1 cellular context compared by ENCODE assay signal in genomic region chr1:85278853-85279314, GRCh38.
A peak's percentile ranks its signal among the peaks of the same experiment; 100 is the strongest.
TF ChIP-seq lines count a peak whose summit lies in the region.

No MANE protein-coding gene starts in this region.

TF ChIP-seq in GM12878, 131 proteins besides CTCF, POLR2A, EP300 and RAD21 (continued from another document and continues in another):
- no peak for TF ChIP-seq BRCA1 (IDR thresholded peaks at IDR 0.05; ENCODE audit: low read depth, low read length)
- no peak for TF ChIP-seq RAD51 (IDR thresholded peaks at IDR 0.05)
- TF ChIP-seq HSF1 (IDR thresholded peaks at IDR 0.05; ENCODE audit: low read depth, low read length): peak; percentile 94
- TF ChIP-seq BMI1 (IDR thresholded peaks at IDR 0.05; ENCODE audit: borderline replicate concordance): no peak
- TF ChIP-seq ZBED1 (IDR thresholded peaks at IDR 0.05; ENCODE audit: borderline replicate concordance): no peak
- TF ChIP-seq, protein P1, sequence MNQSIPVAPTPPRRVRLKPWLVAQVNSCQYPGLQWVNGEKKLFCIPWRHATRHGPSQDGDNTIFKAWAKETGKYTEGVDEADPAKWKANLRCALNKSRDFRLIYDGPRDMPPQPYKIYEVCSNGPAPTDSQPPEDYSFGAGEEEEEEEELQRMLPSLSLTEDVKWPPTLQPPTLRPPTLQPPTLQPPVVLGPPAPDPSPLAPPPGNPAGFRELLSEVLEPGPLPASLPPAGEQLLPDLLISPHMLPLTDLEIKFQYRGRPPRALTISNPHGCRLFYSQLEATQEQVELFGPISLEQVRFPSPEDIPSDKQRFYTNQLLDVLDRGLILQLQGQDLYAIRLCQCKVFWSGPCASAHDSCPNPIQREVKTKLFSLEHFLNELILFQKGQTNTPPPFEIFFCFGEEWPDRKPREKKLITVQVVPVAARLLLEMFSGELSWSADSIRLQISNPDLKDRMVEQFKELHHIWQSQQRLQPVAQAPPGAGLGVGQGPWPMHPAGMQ (IDR thresholded peaks at IDR 0.05; ENCODE audit: borderline replicate concordance): no peak
- peak; percentile 74 to 79 for TF ChIP-seq IKZF2 (IDR thresholded peaks at IDR 0.05)
- no peak for TF ChIP-seq CEBPB (IDR thresholded peaks at IDR 0.05; ENCODE audit: borderline replicate concordance in 1 of 2, low read depth in 2 of 2, low read length in 2 of 2)
- TF ChIP-seq NFIC (IDR thresholded peaks at IDR 0.05; ENCODE audit: low read depth, low read length): no peak
- TF ChIP-seq, protein P2, sequence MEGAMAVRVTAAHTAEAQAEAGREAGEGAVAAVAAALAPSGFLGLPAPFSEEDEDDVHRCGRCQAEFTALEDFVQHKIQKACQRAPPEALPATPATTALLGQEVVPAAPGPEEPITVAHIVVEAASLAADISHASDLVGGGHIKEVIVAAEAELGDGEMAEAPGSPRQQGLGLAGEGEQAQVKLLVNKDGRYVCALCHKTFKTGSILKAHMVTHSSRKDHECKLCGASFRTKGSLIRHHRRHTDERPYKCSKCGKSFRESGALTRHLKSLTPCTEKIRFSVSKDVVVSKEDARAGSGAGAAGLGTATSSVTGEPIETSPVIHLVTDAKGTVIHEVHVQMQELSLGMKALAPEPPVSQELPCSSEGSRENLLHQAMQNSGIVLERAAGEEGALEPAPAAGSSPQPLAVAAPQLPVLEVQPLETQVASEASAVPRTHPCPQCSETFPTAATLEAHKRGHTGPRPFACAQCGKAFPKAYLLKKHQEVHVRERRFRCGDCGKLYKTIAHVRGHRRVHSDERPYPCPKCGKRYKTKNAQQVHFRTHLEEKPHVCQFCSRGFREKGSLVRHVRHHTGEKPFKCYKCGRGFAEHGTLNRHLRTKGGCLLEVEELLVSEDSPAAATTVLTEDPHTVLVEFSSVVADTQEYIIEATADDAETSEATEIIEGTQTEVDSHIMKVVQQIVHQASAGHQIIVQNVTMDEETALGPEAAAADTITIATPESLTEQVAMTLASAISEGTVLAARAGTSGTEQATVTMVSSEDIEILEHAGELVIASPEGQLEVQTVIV (IDR thresholded peaks at IDR 0.05; ENCODE audit: borderline replicate concordance, partially characterized antibody): no peak
- TF ChIP-seq NBN (IDR thresholded peaks at IDR 0.05): 0 out of 2 replicates have a peak, but pooled peaks have one; percentile 52
- no peak for TF ChIP-seq STAT3 (IDR thresholded peaks at IDR 0.05; ENCODE audit: low read depth, low read length)
- TF ChIP-seq PAX8 (IDR thresholded peaks at IDR 0.05): no peak
- TF ChIP-seq NR2C1 (IDR thresholded peaks at IDR 0.05): no peak
- TF ChIP-seq MXI1 (IDR thresholded peaks at IDR 0.05; ENCODE audit: low read depth, low read length): no peak
- no peak for TF ChIP-seq NFXL1 (IDR thresholded peaks at IDR 0.05; ENCODE audit: borderline replicate concordance)
- TF ChIP-seq PKNOX1 (IDR thresholded peaks at IDR 0.05): peak; percentile 57
- TF ChIP-seq SPI1 (IDR thresholded peaks at IDR 0.05; ENCODE audit: borderline replicate concordance, insufficient read depth, low read depth, low read length): peak; percentile 6; the same call in 1 of the 2 replicates
- TF ChIP-seq ASH2L (IDR thresholded peaks at IDR 0.05; ENCODE audit: borderline replicate concordance, low read depth): no peak
- TF ChIP-seq ZNF207 (IDR thresholded peaks at IDR 0.05; ENCODE audit: borderline replicate concordance): no peak
- peak; percentile 81 for TF ChIP-seq EED (IDR thresholded peaks at IDR 0.05; ENCODE audit: low read depth)
- no peak for TF ChIP-seq STAT1 (conservative IDR thresholded peaks at IDR 0.05)
- TF ChIP-seq ZNF622 (IDR thresholded peaks at IDR 0.05): no peak
- no peak for TF ChIP-seq HDAC6 (IDR thresholded peaks at IDR 0.05; ENCODE audit: unreplicated experiment)
- TF ChIP-seq SIN3A (IDR thresholded peaks at IDR 0.05; ENCODE audit: low read depth, low read length): no peak
- TF ChIP-seq, protein P3, sequence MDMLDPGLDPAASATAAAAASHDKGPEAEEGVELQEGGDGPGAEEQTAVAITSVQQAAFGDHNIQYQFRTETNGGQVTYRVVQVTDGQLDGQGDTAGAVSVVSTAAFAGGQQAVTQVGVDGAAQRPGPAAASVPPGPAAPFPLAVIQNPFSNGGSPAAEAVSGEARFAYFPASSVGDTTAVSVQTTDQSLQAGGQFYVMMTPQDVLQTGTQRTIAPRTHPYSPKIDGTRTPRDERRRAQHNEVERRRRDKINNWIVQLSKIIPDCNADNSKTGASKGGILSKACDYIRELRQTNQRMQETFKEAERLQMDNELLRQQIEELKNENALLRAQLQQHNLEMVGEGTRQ (IDR thresholded peaks at IDR 0.05; ENCODE audit: borderline replicate concordance, low read depth, low read length): no peak
- TF ChIP-seq ZZZ3 (IDR thresholded peaks at IDR 0.05; ENCODE audit: control insufficient read depth, insufficient read length, low read depth): no peak
- TF ChIP-seq KDM1A (IDR thresholded peaks at IDR 0.05; ENCODE audit: borderline replicate concordance): no peak
- 0 out of 4 replicates have a peak, but pooled peaks of 1 of the 2 experiments have one; percentile 19 for TF ChIP-seq SRF (IDR thresholded peaks at IDR 0.05; ENCODE audit: low read depth in 2 of 2, low read length in 2 of 2)
- TF ChIP-seq, protein P4, sequence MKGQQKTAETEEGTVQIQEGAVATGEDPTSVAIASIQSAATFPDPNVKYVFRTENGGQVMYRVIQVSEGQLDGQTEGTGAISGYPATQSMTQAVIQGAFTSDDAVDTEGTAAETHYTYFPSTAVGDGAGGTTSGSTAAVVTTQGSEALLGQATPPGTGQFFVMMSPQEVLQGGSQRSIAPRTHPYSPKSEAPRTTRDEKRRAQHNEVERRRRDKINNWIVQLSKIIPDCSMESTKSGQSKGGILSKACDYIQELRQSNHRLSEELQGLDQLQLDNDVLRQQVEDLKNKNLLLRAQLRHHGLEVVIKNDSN (IDR thresholded peaks at IDR 0.05; ENCODE audit: borderline replicate concordance, extremely low read length, insufficient read depth, low read depth, low read length): no peak
- no peak for TF ChIP-seq BCL3 (IDR thresholded peaks at IDR 0.05; ENCODE audit: borderline replicate concordance, insufficient read depth, low read depth, low read length, poor library complexity, severe bottlenecking)
- TF ChIP-seq GATAD2B (conservative IDR thresholded peaks at IDR 0.05; ENCODE audit: low read depth): no peak
- no peak for TF ChIP-seq BACH1 (IDR thresholded peaks at IDR 0.05; ENCODE audit: borderline replicate concordance)
- no peak for TF ChIP-seq NR2F1 (conservative IDR thresholded peaks at IDR 0.05)
- no peak for TF ChIP-seq CBX3 (IDR thresholded peaks at IDR 0.05; ENCODE audit: borderline replicate concordance, low read depth)
- TF ChIP-seq MEF2A (IDR thresholded peaks at IDR 0.05; ENCODE audit: insufficient read depth, low read depth, low read length): 0 out of 2 replicates have a peak, but pooled peaks have one; percentile 22
- TF ChIP-seq ZNF217 (IDR thresholded peaks at IDR 0.05): no peak
- TF ChIP-seq SUZ12 (IDR thresholded peaks at IDR 0.05; ENCODE audit: unreplicated experiment): no peak
- TF ChIP-seq HDAC2 (IDR thresholded peaks at IDR 0.05): no peak
- TF ChIP-seq, protein P5, sequence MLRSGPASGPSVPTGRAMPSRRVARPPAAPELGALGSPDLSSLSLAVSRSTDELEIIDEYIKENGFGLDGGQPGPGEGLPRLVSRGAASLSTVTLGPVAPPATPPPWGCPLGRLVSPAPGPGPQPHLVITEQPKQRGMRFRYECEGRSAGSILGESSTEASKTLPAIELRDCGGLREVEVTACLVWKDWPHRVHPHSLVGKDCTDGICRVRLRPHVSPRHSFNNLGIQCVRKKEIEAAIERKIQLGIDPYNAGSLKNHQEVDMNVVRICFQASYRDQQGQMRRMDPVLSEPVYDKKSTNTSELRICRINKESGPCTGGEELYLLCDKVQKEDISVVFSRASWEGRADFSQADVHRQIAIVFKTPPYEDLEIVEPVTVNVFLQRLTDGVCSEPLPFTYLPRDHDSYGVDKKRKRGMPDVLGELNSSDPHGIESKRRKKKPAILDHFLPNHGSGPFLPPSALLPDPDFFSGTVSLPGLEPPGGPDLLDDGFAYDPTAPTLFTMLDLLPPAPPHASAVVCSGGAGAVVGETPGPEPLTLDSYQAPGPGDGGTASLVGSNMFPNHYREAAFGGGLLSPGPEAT (IDR thresholded peaks at IDR 0.05; ENCODE audit: low read depth): 0 out of 2 replicates have a peak, but pooled peaks have one; percentile 44
- no peak for TF ChIP-seq SMARCA5 (IDR thresholded peaks at IDR 0.05)
- no peak for TF ChIP-seq BHLHE40 (IDR thresholded peaks at IDR 0.05; ENCODE audit: borderline replicate concordance in 1 of 2, low read depth in 2 of 2, low read length in 1 of 2)
- peak; percentile 86 for TF ChIP-seq JUNB (IDR thresholded peaks at IDR 0.05)
- peak; percentile 69 for TF ChIP-seq RUNX3 (IDR thresholded peaks at IDR 0.05; ENCODE audit: low read length)
- TF ChIP-seq WRNIP1 (IDR thresholded peaks at IDR 0.05; ENCODE audit: borderline replicate concordance, low read depth, low read length): no peak
- no peak for TF ChIP-seq MTA3 (IDR thresholded peaks at IDR 0.05; ENCODE audit: borderline replicate concordance, low read length)
- no peak for TF ChIP-seq CHD2 (IDR thresholded peaks at IDR 0.05; ENCODE audit: borderline replicate concordance, low read depth, low read length)
- no peak for TF ChIP-seq PML (IDR thresholded peaks at IDR 0.05; ENCODE audit: low read length)
- TF ChIP-seq, protein P6, sequence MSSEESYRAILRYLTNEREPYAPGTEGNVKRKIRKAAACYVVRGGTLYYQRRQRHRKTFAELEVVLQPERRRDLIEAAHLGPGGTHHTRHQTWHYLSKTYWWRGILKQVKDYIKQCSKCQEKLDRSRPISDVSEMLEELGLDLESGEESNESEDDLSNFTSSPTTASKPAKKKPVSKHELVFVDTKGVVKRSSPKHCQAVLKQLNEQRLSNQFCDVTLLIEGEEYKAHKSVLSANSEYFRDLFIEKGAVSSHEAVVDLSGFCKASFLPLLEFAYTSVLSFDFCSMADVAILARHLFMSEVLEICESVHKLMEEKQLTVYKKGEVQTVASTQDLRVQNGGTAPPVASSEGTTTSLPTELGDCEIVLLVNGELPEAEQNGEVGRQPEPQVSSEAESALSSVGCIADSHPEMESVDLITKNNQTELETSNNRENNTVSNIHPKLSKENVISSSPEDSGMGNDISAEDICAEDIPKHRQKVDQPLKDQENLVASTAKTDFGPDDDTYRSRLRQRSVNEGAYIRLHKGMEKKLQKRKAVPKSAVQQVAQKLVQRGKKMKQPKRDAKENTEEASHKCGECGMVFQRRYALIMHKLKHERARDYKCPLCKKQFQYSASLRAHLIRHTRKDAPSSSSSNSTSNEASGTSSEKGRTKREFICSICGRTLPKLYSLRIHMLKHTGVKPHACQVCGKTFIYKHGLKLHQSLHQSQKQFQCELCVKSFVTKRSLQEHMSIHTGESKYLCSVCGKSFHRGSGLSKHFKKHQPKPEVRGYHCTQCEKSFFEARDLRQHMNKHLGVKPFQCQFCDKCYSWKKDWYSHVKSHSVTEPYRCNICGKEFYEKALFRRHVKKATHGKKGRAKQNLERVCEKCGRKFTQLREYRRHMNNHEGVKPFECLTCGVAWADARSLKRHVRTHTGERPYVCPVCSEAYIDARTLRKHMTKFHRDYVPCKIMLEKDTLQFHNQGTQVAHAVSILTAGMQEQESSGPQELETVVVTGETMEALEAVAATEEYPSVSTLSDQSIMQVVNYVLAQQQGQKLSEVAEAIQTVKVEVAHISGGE (CRISPR knock-in tag; IDR thresholded peaks at IDR 0.05): no peak
- TF ChIP-seq, protein P7, sequence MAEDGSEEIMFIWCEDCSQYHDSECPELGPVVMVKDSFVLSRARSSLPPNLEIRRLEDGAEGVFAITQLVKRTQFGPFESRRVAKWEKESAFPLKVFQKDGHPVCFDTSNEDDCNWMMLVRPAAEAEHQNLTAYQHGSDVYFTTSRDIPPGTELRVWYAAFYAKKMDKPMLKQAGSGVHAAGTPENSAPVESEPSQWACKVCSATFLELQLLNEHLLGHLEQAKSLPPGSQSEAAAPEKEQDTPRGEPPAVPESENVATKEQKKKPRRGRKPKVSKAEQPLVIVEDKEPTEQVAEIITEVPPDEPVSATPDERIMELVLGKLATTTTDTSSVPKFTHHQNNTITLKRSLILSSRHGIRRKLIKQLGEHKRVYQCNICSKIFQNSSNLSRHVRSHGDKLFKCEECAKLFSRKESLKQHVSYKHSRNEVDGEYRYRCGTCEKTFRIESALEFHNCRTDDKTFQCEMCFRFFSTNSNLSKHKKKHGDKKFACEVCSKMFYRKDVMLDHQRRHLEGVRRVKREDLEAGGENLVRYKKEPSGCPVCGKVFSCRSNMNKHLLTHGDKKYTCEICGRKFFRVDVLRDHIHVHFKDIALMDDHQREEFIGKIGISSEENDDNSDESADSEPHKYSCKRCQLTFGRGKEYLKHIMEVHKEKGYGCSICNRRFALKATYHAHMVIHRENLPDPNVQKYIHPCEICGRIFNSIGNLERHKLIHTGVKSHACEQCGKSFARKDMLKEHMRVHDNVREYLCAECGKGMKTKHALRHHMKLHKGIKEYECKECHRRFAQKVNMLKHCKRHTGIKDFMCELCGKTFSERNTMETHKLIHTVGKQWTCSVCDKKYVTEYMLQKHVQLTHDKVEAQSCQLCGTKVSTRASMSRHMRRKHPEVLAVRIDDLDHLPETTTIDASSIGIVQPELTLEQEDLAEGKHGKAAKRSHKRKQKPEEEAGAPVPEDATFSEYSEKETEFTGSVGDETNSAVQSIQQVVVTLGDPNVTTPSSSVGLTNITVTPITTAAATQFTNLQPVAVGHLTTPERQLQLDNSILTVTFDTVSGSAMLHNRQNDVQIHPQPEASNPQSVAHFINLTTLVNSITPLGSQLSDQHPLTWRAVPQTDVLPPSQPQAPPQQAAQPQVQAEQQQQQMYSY (CRISPR knock-in tag; IDR thresholded peaks at IDR 0.05): no peak
